22 cellular contexts compared by ENCODE assay signal in the genomic region with DNA sequence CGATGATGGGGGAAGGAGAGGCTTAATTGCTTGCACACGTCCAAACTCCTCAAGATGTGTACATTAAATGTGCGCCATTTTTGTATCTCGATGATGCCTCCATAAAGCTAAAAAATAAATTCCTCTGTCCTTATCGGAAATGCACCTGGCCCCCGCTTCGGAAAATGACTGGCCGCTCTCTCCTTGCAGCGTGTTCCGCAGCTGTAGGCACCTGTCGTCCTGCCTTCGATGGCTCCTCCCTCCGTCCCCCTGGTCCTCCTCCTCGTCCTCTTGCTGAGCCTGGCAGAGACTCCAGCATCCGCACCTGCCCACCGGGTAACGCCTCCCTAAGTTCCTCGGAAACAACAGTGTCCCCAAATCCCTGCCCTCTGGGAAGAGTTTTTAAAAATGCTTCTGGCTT. TPM values are rescaled to one million over a fixed set of nuclear protein-coding genes. Genes with fewer than 3 reads are reported as not detected.
DNase-seq lines count a peak whose midpoint lies in the region; TF ChIP-seq lines count a peak whose summit lies in the region.
"Had no signal": no experiment of that assay in that cellular context is flagged by ENCODE, and none has a peak within 500 bp of the region (broad histone marks: within the 10 kb centered on the region; RNA-seq: fewer than 3 reads in every experiment).

No MANE protein-coding gene starts in this region.

- no peaks in the 10 kb centered on the region for H3K9me3 Mint-ChIP-seq in neural crest cell
- H3K9me3 Mint-ChIP-seq: CD8-positive, alpha-beta T cell had no signal

- no peaks in the 10 kb centered on the region for H3K36me3 Mint-ChIP-seq in neural crest cell (ENCODE audit: low read depth)
- H3K36me3 Mint-ChIP-seq: CD8-positive, alpha-beta T cell had no signal

- CTCF ChIA-PET in A673 (lab: Charles Lee): no interaction called here

- H3K27ac Mint-ChIP-seq in neural crest cell (ENCODE audit: unreplicated experiment): peak overlapping the region; percentile 78
- H3K27ac Mint-ChIP-seq: CD8-positive, alpha-beta T cell; T-helper 17 cell had no signal

- H3K4me3 Mint-ChIP-seq in neural crest cell: no peak overlapping the region
- H3K4me3 Mint-ChIP-seq: CD8-positive, alpha-beta T cell; T-helper 17 cell had no signal

- DNase-seq in DMS53 (lab: John Stamatoyannopoulos, UW): peak; percentile 78
- DNase-seq in NCI-H1105 (lab: John Stamatoyannopoulos, UW): peak; percentile 13
- peak; percentile 22 for DNase-seq in NCI-H69 (lab: John Stamatoyannopoulos, UW)
- DNase-seq in neural crest cell (ENCODE audit: low read depth, low spot score): no peak
- DNase-seq in A673 (ENCODE audit: low spot score): no peak
- no peak for DNase-seq in SIG-M5 treated with dmso at 0.1 percent for 504 hours (lab: John Stamatoyannopoulos, UW; ENCODE audit: unreplicated experiment)
- no peak for DNase-seq in NCI-H187 treated with DMSO at 0.1 percent for 48 hours (lab: John Stamatoyannopoulos, UW)
- DNase-seq: ACHN; C1 segment of cervical spinal cord; Calu3; CD8-positive, alpha-beta T cell; EL; GF-D8; NCI-H2029; PC-9; SHP77; SW 1271; T-helper 17 cell had no signal

- no peaks in the 10 kb centered on the region for H3K9me3 ChIP-seq in A673 (ENCODE audit: low read depth, low read length, poor library complexity, severe bottlenecking)

- peaks cover 20% of the 10 kb centered on the region for H3K4me1 Mint-ChIP-seq in neural crest cell
- H3K4me1 Mint-ChIP-seq: T-helper 17 cell had no signal

- no TSS peak for BruUV-seq in A673 (replicated peaks; lab: Mats Ljungman, UMichigan)

- H3K27ac ChIP-seq in A673 (ENCODE audit: low read depth, low read length, poor library complexity, severe bottlenecking): no peak overlapping the region
- H3K27ac ChIP-seq: KMS-11, PC-9, SK-N-MC had no signal

- intact Hi-C loops in A673 (cut with micrococcal nuclease; ENCODE audit: unreplicated experiment): no loop called here

- H3K36me3 ChIP-seq in A673 (ENCODE audit: insufficient read depth, low read length, poor library complexity, severe bottlenecking): no peaks in the 10 kb centered on the region

- H3K27me3 ChIP-seq in A673 (replicated peaks; ENCODE audit: insufficient read depth, low read depth, low read length, poor library complexity): peaks cover 14% of the 10 kb centered on the region

- POLR2A ChIA-PET in A673 (lab: Charles Lee; ENCODE audit: low non-redundant PET): no interaction called here

- no peak for TF ChIP-seq CTCF in neural crest cell (conservative IDR thresholded peaks at IDR 0.05)
- TF ChIP-seq CTCF in A673 (conservative IDR thresholded peaks at IDR 0.05; ENCODE audit: low read depth, low read length): no peak

- no peak overlapping the region for H3K4me3 ChIP-seq in A673 (ENCODE audit: low read depth, low read length, poor library complexity, severe bottlenecking)
- H3K4me3 ChIP-seq: PC-9, SK-N-MC had no signal

- H3K27me3 Mint-ChIP-seq in neural crest cell (ENCODE audit: low read depth): peaks cover 7% of the 10 kb centered on the region

- no peaks in the 10 kb centered on the region for H3K4me1 ChIP-seq in A673 (ENCODE audit: insufficient read depth, low read length, poor library complexity, severe bottlenecking)

RNA-seq across cellular contexts. Expression of a gene that starts 1.1 kb away (rescaled TPM):
- 0.37 TPM in 1 of 2 replicates, not detected in the other for total RNA-seq in neural crest cell
- total RNA-seq in A673 (2021): not detected in 2 replicates
- total RNA-seq: Calu3; CD8-positive, alpha-beta T cell; H1; PC-9; T-helper 17 cell had no signal

RNA-seq across cellular contexts. Expression of a gene that starts 20.7 kb away (rescaled TPM):
- total RNA-seq in neural crest cell (not detected in 2 replicates), A673 (2021) (not detected in 2 replicates)
- total RNA-seq: Calu3; CD8-positive, alpha-beta T cell; H1; NCI-H460; PC-9; T-helper 17 cell had no signal

RNA-seq across cellular contexts. Expression of a gene that starts 25.2 kb away (rescaled TPM):
- not detected in 2 replicates for total RNA-seq in neural crest cell
- not detected in 2 replicates for total RNA-seq in A673 (2021)
- total RNA-seq: Calu3; CD8-positive, alpha-beta T cell; H1; NCI-H460; PC-9; T-helper 17 cell had no signal

RNA-seq across cellular contexts. Expression of a gene that starts 35.8 kb away (rescaled TPM):
- total RNA-seq in neural crest cell (47.5 and 51.5 TPM in 2 replicates), A673 (2021) (44.2 and 45.3 TPM in 2 replicates)

RNA-seq across cellular contexts. Expression of a gene that starts 55.8 kb away (rescaled TPM):
- total RNA-seq in neural crest cell: 47.7 and 48.1 TPM in 2 replicates
- 48.6 and 51.0 TPM in 2 replicates for total RNA-seq in A673 (2021)

Comparison
In these comparisons a context has a peak if more than half of its experiments do, and no peak if none do; other contexts are left out.
1. DNase-seq: peak in DMS53 (single experiment), NCI-H1105 (single experiment) and NCI-H69 (single experiment); none in neural crest cell (single experiment), A673 (single experiment), SIG-M5 treated with dmso at 0.1 percent for 504 hours (single experiment) and NCI-H187 treated with DMSO at 0.1 percent for 48 hours (single experiment).